ENCODE assay signal across 26 cellular contexts in the genomic region with DNA sequence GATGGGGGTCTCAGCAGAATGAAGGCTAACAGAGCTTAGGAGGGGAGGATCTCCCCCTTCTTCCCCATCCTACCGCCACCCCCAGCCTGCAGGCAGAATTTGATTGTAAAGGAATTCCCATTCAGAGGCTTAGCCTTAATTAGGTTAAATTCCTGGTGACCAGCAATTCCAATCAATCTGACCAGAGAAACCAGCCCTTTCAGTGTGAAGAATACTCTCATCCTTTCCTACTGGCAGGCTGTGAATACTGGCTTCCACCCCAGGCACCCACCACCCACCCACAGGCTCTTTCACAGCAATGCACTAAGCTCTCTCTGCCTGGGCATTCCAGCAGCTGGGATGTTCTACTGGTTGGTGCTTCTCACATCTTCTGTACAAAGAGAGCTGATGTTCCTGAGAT.
"Had no signal": no experiment of that assay in that cellular context is flagged by ENCODE, and none has a peak within 500 bp of the region (broad histone marks: within the 10 kb centered on the region; RNA-seq: fewer than 3 reads in every experiment).

No MANE protein-coding gene starts in this region.

- H3K9ac ChIP-seq: parathyroid adenoma had no signal

- H3K4me3 Mint-ChIP-seq: dendritic cell treated with granulocyte-macrophage colony-stimulating factor and Interleukin-4, amounts not matched to agents 40 ng/mL and 50 ng/mL, for 4 days; endodermal cell; naive thymus-derived CD8-positive, alpha-beta T cell; stimulated activated naive CD8-positive, alpha-beta T cell treated with anti-CD3 and anti-CD28 coated beads, Interleukin-15, amount 100 ng/mL, for 72 hours had no signal

- H3K4me1 ChIP-seq: colonic mucosa, left lung, parathyroid adenoma, prostate gland, spleen, transverse colon, vagina had no signal

- H3K27ac ChIP-seq: colonic mucosa, epithelial cell of prostate, gastrocnemius medialis, hepatocyte, left lung, parathyroid adenoma, prostate gland, spleen, suprapubic skin, transverse colon, vagina had no signal

- H3K36me3 Mint-ChIP-seq: naive thymus-derived CD8-positive, alpha-beta T cell had no signal

- H3K9me3 ChIP-seq: colonic mucosa, gastrocnemius medialis, left lung, prostate gland, right atrium auricular region, spleen, suprapubic skin, transverse colon, vagina had no signal

- H3K27ac Mint-ChIP-seq: dendritic cell treated with granulocyte-macrophage colony-stimulating factor and Interleukin-4, amounts not matched to agents 40 ng/mL and 50 ng/mL, for 4 days; endodermal cell; naive thymus-derived CD8-positive, alpha-beta T cell; stimulated activated naive CD8-positive, alpha-beta T cell treated with anti-CD3 and anti-CD28 coated beads, Interleukin-15, amount 100 ng/mL, for 72 hours had no signal

- H3K9me3 Mint-ChIP-seq: dendritic cell treated with granulocyte-macrophage colony-stimulating factor and Interleukin-4, amounts not matched to agents 40 ng/mL and 50 ng/mL, for 4 days; endodermal cell; stimulated activated naive CD8-positive, alpha-beta T cell treated with anti-CD3 and anti-CD28 coated beads, Interleukin-15, amount 100 ng/mL, for 72 hours had no signal

- H3K4me3 ChIP-seq: colonic mucosa, gastrocnemius medialis, hepatocyte, left lung, prostate gland, right atrium auricular region, spleen, suprapubic skin, transverse colon, vagina had no signal

- H3K79me2 ChIP-seq: hepatocyte, parathyroid adenoma had no signal

- DNase-seq: colonic mucosa; effector CD8-positive, alpha-beta T cell; endodermal cell; foreskin fibroblast; gastrocnemius medialis; head of caudate nucleus; left cardiac atrium; left lung; mesenchymal stem cell; naive thymus-derived CD8-positive, alpha-beta T cell; spleen; stimulated activated CD4-positive, alpha-beta T cell treated with anti-CD3 and anti-CD28 coated beads, Interleukin-15, amount 100 ng/mL, for 24 hours; stimulated activated CD4-positive, alpha-beta T cell treated with anti-CD3 and anti-CD28 coated beads, Interleukin-2, amount 100 ng/mL, for 48 hours; stimulated activated naive CD4-positive, alpha-beta T cell; stimulated activated naive CD8-positive, alpha-beta T cell treated with anti-CD3 and anti-CD28 coated beads, Interleukin-15, amount 100 ng/mL, for 72 hours; transverse colon had no signal

- H3K4me2 ChIP-seq: hepatocyte had no signal

- H3K27me3 ChIP-seq: colonic mucosa, gastrocnemius medialis, hepatocyte, left lung, right atrium auricular region, spleen, suprapubic skin, transverse colon, vagina had no signal

- ATAC-seq: esophagus mucosa; gastrocnemius medialis; naive thymus-derived CD8-positive, alpha-beta T cell; sciatic nerve; stimulated activated naive CD8-positive, alpha-beta T cell treated with anti-CD3 and anti-CD28 coated beads, Interleukin-15, amount 100 ng/mL, for 72 hours had no signal

- H3K36me3 ChIP-seq: colonic mucosa, gastrocnemius medialis, left lung, prostate gland, right atrium auricular region, spleen, suprapubic skin, transverse colon, vagina had no signal

- H3K4me1 Mint-ChIP-seq: naive thymus-derived CD8-positive, alpha-beta T cell; stimulated activated naive CD8-positive, alpha-beta T cell treated with anti-CD3 and anti-CD28 coated beads, Interleukin-15, amount 100 ng/mL, for 72 hours had no signal

- H3K27me3 Mint-ChIP-seq: stimulated activated naive CD8-positive, alpha-beta T cell treated with anti-CD3 and anti-CD28 coated beads, Interleukin-15, amount 100 ng/mL, for 72 hours had no signal

- H2AFZ ChIP-seq: hepatocyte, parathyroid adenoma had no signal
